15 cellular contexts compared by ENCODE assay signal in genomic region chr15:74794248-74794969, GRCh38. TPM values are rescaled to one million over a fixed set of nuclear protein-coding genes. Genes with fewer than 3 reads are reported as not detected.
DNase-seq lines count a peak whose midpoint lies in the region; ATAC-seq, FAIRE-seq and TF ChIP-seq lines count a peak whose summit lies in the region.
"Had no signal": no experiment of that assay in that cellular context is flagged by ENCODE, and none has a peak within 500 bp of the region (broad histone marks: within the 10 kb centered on the region; RNA-seq: fewer than 3 reads in every experiment).

No MANE protein-coding gene starts in this region.

- peaks cover 33% of the 10 kb centered on the region for H3K79me1 ChIP-seq in mesenchymal stem cell (replicated peaks; ENCODE audit: low read length, poor library complexity, severe bottlenecking)

- no peak overlapping the region for H2AFZ ChIP-seq in mesenchymal stem cell (ENCODE audit: low read depth, low read length)

- no peaks in the 10 kb centered on the region for H3K27me3 ChIP-seq in CD4-positive, alpha-beta T cell (ENCODE audit: control insufficient read depth, insufficient read depth, low read length)
- no peaks in the 10 kb centered on the region for H3K27me3 ChIP-seq in mesenchymal stem cell (ENCODE audit: control insufficient read depth in 1 of 2, insufficient read depth in 1 of 2, low read length in 2 of 2)

- H3K9me3 ChIP-seq in CD4-positive, alpha-beta T cell (ENCODE audit: control insufficient read depth, low read length): no peaks in the 10 kb centered on the region
- H3K9me3 ChIP-seq in mesenchymal stem cell (ENCODE audit: control insufficient read depth, low read length): no peaks in the 10 kb centered on the region

- H3K23ac ChIP-seq in mesenchymal stem cell (ENCODE audit: low read length in 2 of 2): no peak overlapping the region

- peaks cover 91% of the 10 kb centered on the region for H3K4me1 Mint-ChIP-seq in CD4-positive, alpha-beta T cell (ENCODE audit: low read depth)
- peaks cover 81% of the 10 kb centered on the region for H3K4me1 Mint-ChIP-seq in activated naive CD8-positive, alpha-beta T cell (ENCODE audit: low read depth)
- H3K4me1 Mint-ChIP-seq in natural killer cell: peaks cover 64 to 83% of the 10 kb centered on the region in 2 donors

- no peak for ATAC-seq in CD4-positive, alpha-beta T cell (ENCODE audit: poor library complexity)
- ATAC-seq in natural killer cell: peak in 1 of 3 donors; percentile 12
- no peak for ATAC-seq in HG03439 (IDR thresholded peaks at IDR 0.05; ENCODE audit: unreplicated experiment)

- CTCF ChIA-PET in CD4-positive, alpha-beta T cell (lab: Charles Lee): interaction anchor here (1.0 to 14.8 kb wide), 9 partner anchors 10 to 159 kb away, joined by 3 to 353 read pairs (median 5); partner anchors contain the start of genes CPLX3, CSK, FAM219B and SCAMP2

- H3K36me3 ChIP-seq in mesenchymal stem cell (ENCODE audit: control insufficient read depth in 1 of 2, insufficient read depth in 2 of 2, low read depth in 1 of 2, low read length in 2 of 2): peaks cover 13 to 29% of the 10 kb centered on the region in 2 experiments

- intact Hi-C loops in CD4-positive, alpha-beta T cell (cut with DNase I, micrococcal nuclease): no loop called here
- intact Hi-C loops in natural killer cell (cut with micrococcal nuclease): no loop called here

- DNase-seq in CD4-positive, alpha-beta T cell: no peak
- no peak for DNase-seq in GM12892 (ENCODE audit: insufficient read length)
- DNase-seq in natural killer cell: no peak
- no peak for DNase-seq in RPMI8226
- DNase-seq in mesenchymal stem cell: no peak
- DNase-seq: glutamatergic neuron, kidney, NCI-H187 treated with DMSO at 0.1 percent for 48 hours, NCI-H524 had no signal

- peak overlapping the region; percentile 90 for H3K27ac ChIP-seq in CD4-positive, alpha-beta T cell (ENCODE audit: low read depth, low read length)
- no peak overlapping the region for H3K27ac ChIP-seq in mesenchymal stem cell (ENCODE audit: low read length, poor library complexity, severe bottlenecking)

- H3K9me3 Mint-ChIP-seq in CD4-positive, alpha-beta T cell: no peaks in the 10 kb centered on the region
- no peaks in the 10 kb centered on the region for H3K9me3 Mint-ChIP-seq in activated naive CD8-positive, alpha-beta T cell (ENCODE audit: low read depth)
- H3K9me3 Mint-ChIP-seq in natural killer cell: no peaks in the 10 kb centered on the region
- H3K9me3 Mint-ChIP-seq: type B pancreatic cell had no signal

- TF ChIP-seq CTCF in CD4-positive, alpha-beta T cell (IDR thresholded peaks at IDR 0.05): no peak
- TF ChIP-seq CTCF in natural killer cell (IDR thresholded peaks at IDR 0.05): no peak

- H3K4me2 ChIP-seq in mesenchymal stem cell (ENCODE audit: low read length, poor library complexity, severe bottlenecking): no peak overlapping the region

- peak overlapping the region; percentile 93 for H3K27ac Mint-ChIP-seq in CD4-positive, alpha-beta T cell
- peak overlapping the region; percentile 90 for H3K27ac Mint-ChIP-seq in activated naive CD8-positive, alpha-beta T cell
- peak overlapping the region; percentile 92 to 93 for H3K27ac Mint-ChIP-seq in natural killer cell
- H3K27ac Mint-ChIP-seq: type B pancreatic cell had no signal

- no peak overlapping the region for H3K4ac ChIP-seq in mesenchymal stem cell (ENCODE audit: low read depth in 1 of 2, low read length in 2 of 2)

- no peak overlapping the region for H2BK120ac ChIP-seq in mesenchymal stem cell (ENCODE audit: low read depth, low read length)

- FAIRE-seq in GM12892 (lab: Jason Lieb, UNC): no peak
- FAIRE-seq: kidney had no signal

- 0 out of 2 replicates have a peak, but pooled peaks have one; percentile 5 for TF ChIP-seq POLR2A in GM12892 (IDR thresholded peaks at IDR 0.05; ENCODE audit: low read depth, low read length)

- POLR2A ChIA-PET in CD4-positive, alpha-beta T cell (lab: Charles Lee): interaction anchor here (1.4 to 33.5 kb wide), 5 partner anchors 15 to 144 kb away, joined by 3 to 925 read pairs (median 4); partner anchors contain the start of genes COX5A, CSK, FAM219B and ULK3

- H2BK15ac ChIP-seq in mesenchymal stem cell (ENCODE audit: low read depth, poor library complexity, severe bottlenecking): no peak overlapping the region

- H3K14ac ChIP-seq in mesenchymal stem cell (ENCODE audit: low read length in 2 of 2): no peak overlapping the region

- no peak overlapping the region for H4K8ac ChIP-seq in mesenchymal stem cell (ENCODE audit: low read length)

- WGBS in mesenchymal stem cell: 95% methylated on average over 6 of the region's 9 CpGs

- no peak overlapping the region for H2BK5ac ChIP-seq in mesenchymal stem cell (ENCODE audit: low read depth, low read length, poor library complexity, severe bottlenecking)

- H3K9ac ChIP-seq in mesenchymal stem cell (ENCODE audit: low read length): no peak overlapping the region

- no peak overlapping the region for H3K18ac ChIP-seq in mesenchymal stem cell (ENCODE audit: low read depth in 1 of 2, low read length in 2 of 2)

- H3K36me3 Mint-ChIP-seq in CD4-positive, alpha-beta T cell (ENCODE audit: low read depth): peaks cover 54% of the 10 kb centered on the region
- H3K36me3 Mint-ChIP-seq in activated naive CD8-positive, alpha-beta T cell: peaks cover 3% of the 10 kb centered on the region
- no peaks in the 10 kb centered on the region for H3K36me3 Mint-ChIP-seq in natural killer cell
- H3K36me3 Mint-ChIP-seq: type B pancreatic cell had no signal

- H3K4me3 Mint-ChIP-seq in CD4-positive, alpha-beta T cell: peak overlapping the region; percentile 69
- peak overlapping the region; percentile 64 for H3K4me3 Mint-ChIP-seq in activated naive CD8-positive, alpha-beta T cell
- peak overlapping the region; percentile 76 for H3K4me3 Mint-ChIP-seq in natural killer cell
- H3K4me3 Mint-ChIP-seq: type B pancreatic cell had no signal

- no peaks in the 10 kb centered on the region for H3K27me3 Mint-ChIP-seq in CD4-positive, alpha-beta T cell
- no peaks in the 10 kb centered on the region for H3K27me3 Mint-ChIP-seq in activated naive CD8-positive, alpha-beta T cell
- H3K27me3 Mint-ChIP-seq in natural killer cell (ENCODE audit: low read depth in 2 of 2): no peaks in the 10 kb centered on the region
- H3K27me3 Mint-ChIP-seq: type B pancreatic cell had no signal

- H4K91ac ChIP-seq in mesenchymal stem cell (ENCODE audit: low read length): no peak overlapping the region

- peaks cover 49% of the 10 kb centered on the region for H3K4me1 ChIP-seq in mesenchymal stem cell (ENCODE audit: control insufficient read depth, insufficient read depth, low read depth, low read length)

- H2AK5ac ChIP-seq in mesenchymal stem cell (ENCODE audit: low read length, severe bottlenecking): no peak overlapping the region

- no peak overlapping the region for H3K4me3 ChIP-seq in mesenchymal stem cell (ENCODE audit: insufficient read depth in 1 of 2, low read depth in 1 of 2, low read length in 2 of 2)

- H2BK12ac ChIP-seq in mesenchymal stem cell (ENCODE audit: low read length in 2 of 2): no peak overlapping the region

RNA-seq across cellular contexts. Expression of gene CSK, which starts 12.5 kb away (rescaled TPM):
- 100 to 1,000 TPM; 114 to 118 TPM for total RNA-seq in CD4-positive, alpha-beta T cell
- polyA plus RNA-seq in GM12892 (2012; ENCODE audit: missing spikeins): 114 TPM
- total RNA-seq in natural killer cell: 100 to 1,000 TPM; 282 to 334 (median 287) TPM
- polyA plus RNA-seq in mesenchymal stem cell (2013, experiment 1 of 2): 35.8 TPM
- 38.5 TPM for polyA plus RNA-seq in mesenchymal stem cell (2013, experiment 2 of 2)

RNA-seq across cellular contexts. Expression of gene LMAN1L, which starts 18.2 kb away (rescaled TPM):
- under 1 TPM; 0.56 to 0.93 TPM for total RNA-seq in CD4-positive, alpha-beta T cell
- 0.45 TPM for polyA plus RNA-seq in GM12892 (2012; ENCODE audit: missing spikeins)
- total RNA-seq in natural killer cell: 1 to 10 TPM in 1 of 3 donors, under 1 TPM in 2; 0.72 to 1.1 (median 0.94) TPM
- not detected for polyA plus RNA-seq in mesenchymal stem cell (2013, experiment 1 of 2)
- not detected for polyA plus RNA-seq in mesenchymal stem cell (2013, experiment 2 of 2)
- total RNA-seq: kidney had no signal

RNA-seq across cellular contexts. Expression of gene CPLX3, which starts 32.0 kb away (rescaled TPM):
- under 1 TPM; 0.16 to 0.53 TPM for total RNA-seq in CD4-positive, alpha-beta T cell
- not detected for polyA plus RNA-seq in GM12892 (2012; ENCODE audit: missing spikeins)
- total RNA-seq in natural killer cell: under 1 TPM in 2 of 3 donors, not detected in 1; 0.16 to 0.93 TPM
- not detected for polyA plus RNA-seq in mesenchymal stem cell (2013, experiment 1 of 2)
- polyA plus RNA-seq in mesenchymal stem cell (2013, experiment 2 of 2): not detected
- total RNA-seq: kidney had no signal
- polyA plus RNA-seq: adipose tissue had no signal

RNA-seq across cellular contexts. Expression of gene CYP1A2, which starts 45.8 kb away (rescaled TPM):
- not detected for total RNA-seq in CD4-positive, alpha-beta T cell
- polyA plus RNA-seq in GM12892 (2012; ENCODE audit: missing spikeins): 0.15 TPM
- total RNA-seq in natural killer cell: not detected
- polyA plus RNA-seq in mesenchymal stem cell (2013, experiment 1 of 2): not detected
- polyA plus RNA-seq in mesenchymal stem cell (2013, experiment 2 of 2): not detected
- total RNA-seq: cerebellum; kidney; T-helper 1 cell treated with Interleukin-12 subunit alpha and Interleukin-12 subunit beta and Interleukin-4 antibody, amounts not matched to agents 30 ng/mL and 1 ng/mL, for 36 hours had no signal

RNA-seq across cellular contexts. Expression of gene ULK3, which starts 48.5 kb away (rescaled TPM):
- 10 to 100 TPM; 37.8 to 38.9 TPM for total RNA-seq in CD4-positive, alpha-beta T cell
- polyA plus RNA-seq in GM12892 (2012; ENCODE audit: missing spikeins): 25.0 TPM
- total RNA-seq in natural killer cell: 10 to 100 TPM; 54.8 to 75.1 (median 64.7) TPM
- 15.0 TPM for polyA plus RNA-seq in mesenchymal stem cell (2013, experiment 1 of 2)
- 14.2 TPM for polyA plus RNA-seq in mesenchymal stem cell (2013, experiment 2 of 2)
